ENCODE assay signal across 9 cellular contexts in genomic region chr3:129248286-129248979, GRCh38. TPM values are rescaled to one million over a fixed set of nuclear protein-coding genes. Genes with fewer than 3 reads are reported as not detected.
DNase-seq lines count a peak whose midpoint lies in the region; ATAC-seq and TF ChIP-seq lines count a peak whose summit lies in the region.
"Had no signal": no experiment of that assay in that cellular context is flagged by ENCODE, and none has a peak within 500 bp of the region (broad histone marks: within the 10 kb centered on the region; RNA-seq: fewer than 3 reads in every experiment).

No MANE protein-coding gene starts in this region.

- TF ChIP-seq CTCF in brain microvascular endothelial cell (IDR thresholded peaks at IDR 0.05; ENCODE audit: low read depth, low read length, missing control alignments) (no peak), mesothelial cell of epicardium (IDR thresholded peaks at IDR 0.05; ENCODE audit: unreplicated experiment) (no peak)

- in situ Hi-C loops in brain microvascular endothelial cell (cut with HindIII; ENCODE audit: low pct_ligation_motif_present, low sequenced_read_pairs) = no loop called here

- DNase-seq in stimulated activated naive CD8-positive, alpha-beta T cell treated with anti-CD3 and anti-CD28 coated beads, Interleukin-15, Interleukin-2, amounts not matched to agents 100 U/mL and 50 U/mL, for 24 hours = no peak
- DNase-seq in brain microvascular endothelial cell (no peak), mesothelial cell of epicardium (ENCODE audit: low spot score in 2 of 2, unreplicated experiment in 2 of 2) (no peak), NCI-H748 treated with DMSO at 0.1 percent for 48 hours (lab: John Stamatoyannopoulos, UW) (no peak)
- DNase-seq: RPMI8226 had no signal

- H3K36me3 ChIP-seq in brain microvascular endothelial cell (replicated peaks) = peaks cover 23% of the 10 kb centered on the region

- H3K27ac Mint-ChIP-seq in stimulated activated naive CD8-positive, alpha-beta T cell treated with anti-CD3 and anti-CD28 coated beads, Interleukin-15, Interleukin-2, amounts not matched to agents 100 ng/mL and 50 ng/mL, for 24 hours = peak overlapping the region; percentile 97
- peak overlapping the region; percentile 98 for H3K27ac Mint-ChIP-seq in mesothelial cell of epicardium

- H3K36me3 Mint-ChIP-seq in stimulated activated naive CD8-positive, alpha-beta T cell treated with anti-CD3 and anti-CD28 coated beads, Interleukin-15, Interleukin-2, amounts not matched to agents 100 ng/mL and 50 ng/mL, for 24 hours (ENCODE audit: low read depth) = peaks cover 26% of the 10 kb centered on the region
- H3K36me3 Mint-ChIP-seq in mesothelial cell of epicardium = peaks cover 9% of the 10 kb centered on the region

- no peaks in the 10 kb centered on the region for H3K9me3 Mint-ChIP-seq in stimulated activated naive CD8-positive, alpha-beta T cell treated with anti-CD3 and anti-CD28 coated beads, Interleukin-15, Interleukin-2, amounts not matched to agents 100 ng/mL and 50 ng/mL, for 24 hours
- no peaks in the 10 kb centered on the region for H3K9me3 Mint-ChIP-seq in mesothelial cell of epicardium

- H3K4me1 Mint-ChIP-seq in stimulated activated naive CD8-positive, alpha-beta T cell treated with anti-CD3 and anti-CD28 coated beads, Interleukin-15, Interleukin-2, amounts not matched to agents 100 ng/mL and 50 ng/mL, for 24 hours (ENCODE audit: low read depth) = peaks cover 44% of the 10 kb centered on the region
- peaks cover 28% of the 10 kb centered on the region for H3K4me1 Mint-ChIP-seq in mesothelial cell of epicardium

- H3K27me3 Mint-ChIP-seq in stimulated activated naive CD8-positive, alpha-beta T cell treated with anti-CD3 and anti-CD28 coated beads, Interleukin-15, Interleukin-2, amounts not matched to agents 100 ng/mL and 50 ng/mL, for 24 hours = no peaks in the 10 kb centered on the region
- H3K27me3 Mint-ChIP-seq in mesothelial cell of epicardium (ENCODE audit: low read depth) = no peaks in the 10 kb centered on the region

- no peaks in the 10 kb centered on the region for H3K27me3 ChIP-seq in brain microvascular endothelial cell (replicated peaks)

- peak overlapping the region; percentile 98 for H3K27ac ChIP-seq in brain microvascular endothelial cell

- ATAC-seq in stimulated activated naive CD8-positive, alpha-beta T cell treated with anti-CD3 and anti-CD28 coated beads, Interleukin-15, Interleukin-2, amounts not matched to agents 100 U/mL and 50 U/mL, for 24 hours = no peak
- no peak for ATAC-seq in HG02840 (IDR thresholded peaks at IDR 0.05; ENCODE audit: low FRiP score, unreplicated experiment)
- no peak for ATAC-seq in GM21515 (IDR thresholded peaks at IDR 0.05; ENCODE audit: unreplicated experiment)
- ATAC-seq in GM21423 (IDR thresholded peaks at IDR 0.05; ENCODE audit: unreplicated experiment) = no peak

- H3K4me3 ChIP-seq in brain microvascular endothelial cell (ENCODE audit: low read depth, low read length) = peak overlapping the region; percentile 79

- H3K4me3 Mint-ChIP-seq in stimulated activated naive CD8-positive, alpha-beta T cell treated with anti-CD3 and anti-CD28 coated beads, Interleukin-15, Interleukin-2, amounts not matched to agents 100 ng/mL and 50 ng/mL, for 24 hours = peak overlapping the region; percentile 97
- peak overlapping the region; percentile 96 for H3K4me3 Mint-ChIP-seq in mesothelial cell of epicardium

RNA-seq across cellular contexts. Expression of gene COPG1, which starts 1.0 kb away (rescaled TPM):
- 172 to 176 TPM (median 173 TPM) in 3 replicates for total RNA-seq in mesothelial cell of epicardium

RNA-seq across cellular contexts. Expression of gene HMCES, which starts 30.2 kb away (rescaled TPM):
- 26.6 to 31.1 TPM (median 29.6 TPM) in 3 replicates for total RNA-seq in mesothelial cell of epicardium
